In the genomic region with DNA sequence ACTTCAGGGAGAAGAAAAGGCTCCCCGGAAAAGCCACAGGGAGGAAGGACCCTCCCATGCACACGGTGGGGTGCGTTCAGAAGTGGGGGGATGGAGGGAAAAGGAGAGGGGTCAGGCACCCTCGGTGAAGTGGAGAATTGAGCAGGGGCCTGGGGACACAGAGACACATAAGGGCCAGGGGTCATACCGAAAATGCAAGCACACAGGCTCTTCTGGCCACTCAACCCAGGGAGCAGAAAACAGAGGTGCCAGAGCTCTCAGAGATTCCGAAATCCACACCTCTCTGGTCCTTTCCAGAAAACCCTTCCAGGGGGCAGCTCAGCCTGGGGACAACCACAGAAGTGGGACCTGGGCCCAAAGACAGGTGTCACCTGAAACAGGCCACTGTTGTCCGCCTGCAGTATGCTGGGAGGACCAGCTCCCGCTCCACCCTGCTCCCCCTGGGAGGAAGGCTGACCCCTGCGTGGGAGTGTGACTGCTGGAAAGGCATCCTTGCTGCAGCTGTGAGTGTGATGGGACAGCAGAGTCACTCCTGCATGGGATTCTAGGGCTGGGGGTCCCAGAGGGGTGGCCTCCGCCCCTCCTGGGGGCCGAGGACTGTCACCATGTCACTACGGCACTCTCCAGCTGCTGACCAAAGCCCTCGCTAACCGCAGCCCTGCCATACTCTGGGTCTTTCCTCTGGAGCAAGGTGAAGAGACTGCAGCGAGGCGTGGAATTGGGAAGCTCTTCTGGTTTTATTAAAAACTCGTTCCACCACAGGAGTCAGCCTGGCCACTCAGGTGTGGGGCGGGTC, we compare ENCODE assay signal across 8 cellular contexts.
A peak's percentile ranks its signal among the peaks of the same experiment; 100 is the strongest.
DNase-seq lines count a peak whose midpoint lies in the region; ATAC-seq and TF ChIP-seq lines count a peak whose summit lies in the region.

No MANE protein-coding gene starts in this region.

- intact Hi-C loops in CD8-positive, alpha-beta T cell (cut with DNase I, micrococcal nuclease), result no loop called here

- peaks cover 8% of the 10 kb centered on the region for H3K4me1 ChIP-seq in CD8-positive, alpha-beta T cell (ENCODE audit: insufficient read depth, low read length)
- H3K4me1 ChIP-seq in parathyroid adenoma, result peaks cover 16% of the 10 kb centered on the region

- H3K27me3 ChIP-seq in CD8-positive, alpha-beta T cell (ENCODE audit: insufficient read depth, low read length), result no peaks in the 10 kb centered on the region
- no peaks in the 10 kb centered on the region for H3K27me3 ChIP-seq in parathyroid adenoma (ENCODE audit: control insufficient read depth, insufficient read depth, low read length)

- ATAC-seq in CD8-positive, alpha-beta T cell, result peak; percentile 8
- ATAC-seq in T-cell (replicated peaks in 1 of 4), result peak in 2 of 4 experiments; percentile 6 to 10
- ATAC-seq in GM21619 (IDR thresholded peaks at IDR 0.05; ENCODE audit: unreplicated experiment), result no peak

- DNase-seq in CD8-positive, alpha-beta T cell, result no peak
- DNase-seq in T-cell, result no peak
- no peak for DNase-seq in foreskin fibroblast
- no peak for DNase-seq in NCI-H226
- DNase-seq in SKM-1 treated with dmso at 0.1 percent for 144 hours (lab: John Stamatoyannopoulos, UW; ENCODE audit: unreplicated experiment), result no peak
- no peak for DNase-seq in DMS153 treated with DMSO at 0.1 percent for 48 hours (lab: John Stamatoyannopoulos, UW; ENCODE audit: unreplicated experiment)

- peak overlapping the region; percentile 99 for H2AFZ ChIP-seq in parathyroid adenoma

- H3K27ac ChIP-seq in CD8-positive, alpha-beta T cell (ENCODE audit: low read depth, low read length), result peak overlapping the region; percentile 53
- H3K27ac ChIP-seq in parathyroid adenoma, result peak overlapping the region; percentile 79

- peak overlapping the region; percentile 55 for H3K4me3 ChIP-seq in CD8-positive, alpha-beta T cell (ENCODE audit: low read depth, low read length)
- peak overlapping the region; percentile 29 to 46 for H3K4me3 ChIP-seq in foreskin fibroblast (ENCODE audit: low read depth in 1 of 2, low read length in 2 of 2)
- H3K4me3 ChIP-seq in parathyroid adenoma (ENCODE audit: low read depth, low read length), result peak overlapping the region; percentile 53

- no peaks in the 10 kb centered on the region for H3K9me3 Mint-ChIP-seq in CD8-positive, alpha-beta T cell
- no peaks in the 10 kb centered on the region for H3K9me3 Mint-ChIP-seq in T-cell

- POLR2A ChIA-PET in CD8-positive, alpha-beta T cell (lab: Charles Lee), result no interaction called here
- POLR2A ChIA-PET in T-cell (lab: Charles Lee), result no interaction called here

- H3K27ac Mint-ChIP-seq in CD8-positive, alpha-beta T cell, result no peak overlapping the region
- peak overlapping the region; percentile 84 to 86 for H3K27ac Mint-ChIP-seq in T-cell

- H3K9me3 ChIP-seq in CD8-positive, alpha-beta T cell (ENCODE audit: low read length), result no peaks in the 10 kb centered on the region
- no peaks in the 10 kb centered on the region for H3K9me3 ChIP-seq in parathyroid adenoma (ENCODE audit: control insufficient read depth, low read length)

- no peak for TF ChIP-seq CTCF in CD8-positive, alpha-beta T cell (IDR thresholded peaks at IDR 0.05)
- TF ChIP-seq CTCF in foreskin fibroblast (IDR thresholded peaks at IDR 0.05; ENCODE audit: low read depth, low read length), result no peak
- no peak for TF ChIP-seq CTCF in parathyroid adenoma (IDR thresholded peaks at IDR 0.05)

- H3K36me3 ChIP-seq in CD8-positive, alpha-beta T cell (ENCODE audit: insufficient read depth, low read length), result no peaks in the 10 kb centered on the region
- no peaks in the 10 kb centered on the region for H3K36me3 ChIP-seq in parathyroid adenoma (ENCODE audit: control insufficient read depth, insufficient read depth, low read length)

- CTCF ChIA-PET in CD8-positive, alpha-beta T cell (lab: Charles Lee), result interaction anchor here (1.4 kb wide), 1 partner anchor 70 kb away, joined by 4 read pairs; no protein-coding TSS in a partner anchor
- CTCF ChIA-PET in T-cell (lab: Charles Lee), result interaction anchor here in 1 of 2 donors (0.5 kb wide), 1 partner anchor 23 kb away, joined by 5 read pairs; no protein-coding TSS in a partner anchor

- H3K36me3 Mint-ChIP-seq in CD8-positive, alpha-beta T cell, result peaks cover 11% of the 10 kb centered on the region
- H3K36me3 Mint-ChIP-seq in T-cell, result peaks cover 10% of the 10 kb centered on the region

- peak overlapping the region; percentile 25 for H3K9ac ChIP-seq in parathyroid adenoma

- H3K27me3 Mint-ChIP-seq in CD8-positive, alpha-beta T cell (ENCODE audit: low read depth), result no peaks in the 10 kb centered on the region
- no peaks in the 10 kb centered on the region for H3K27me3 Mint-ChIP-seq in T-cell

- peak overlapping the region; percentile 91 for H3K4me2 ChIP-seq in parathyroid adenoma (ENCODE audit: low read length)

- peaks cover 15% of the 10 kb centered on the region for H3K4me1 Mint-ChIP-seq in CD8-positive, alpha-beta T cell (ENCODE audit: low read depth)
- H3K4me1 Mint-ChIP-seq in T-cell, result peaks cover 10 to 26% (median 12%) of the 10 kb centered on the region in 3 donors

- peak overlapping the region; percentile 79 for H3K4me3 Mint-ChIP-seq in CD8-positive, alpha-beta T cell
- H3K4me3 Mint-ChIP-seq in T-cell, result peak overlapping the region; percentile 78 to 82 (median 80)

- H3K79me2 ChIP-seq in parathyroid adenoma, result no peaks in the 10 kb centered on the region
